Comparison of ENCODE assay signal across 8 cellular contexts in the genomic region with DNA sequence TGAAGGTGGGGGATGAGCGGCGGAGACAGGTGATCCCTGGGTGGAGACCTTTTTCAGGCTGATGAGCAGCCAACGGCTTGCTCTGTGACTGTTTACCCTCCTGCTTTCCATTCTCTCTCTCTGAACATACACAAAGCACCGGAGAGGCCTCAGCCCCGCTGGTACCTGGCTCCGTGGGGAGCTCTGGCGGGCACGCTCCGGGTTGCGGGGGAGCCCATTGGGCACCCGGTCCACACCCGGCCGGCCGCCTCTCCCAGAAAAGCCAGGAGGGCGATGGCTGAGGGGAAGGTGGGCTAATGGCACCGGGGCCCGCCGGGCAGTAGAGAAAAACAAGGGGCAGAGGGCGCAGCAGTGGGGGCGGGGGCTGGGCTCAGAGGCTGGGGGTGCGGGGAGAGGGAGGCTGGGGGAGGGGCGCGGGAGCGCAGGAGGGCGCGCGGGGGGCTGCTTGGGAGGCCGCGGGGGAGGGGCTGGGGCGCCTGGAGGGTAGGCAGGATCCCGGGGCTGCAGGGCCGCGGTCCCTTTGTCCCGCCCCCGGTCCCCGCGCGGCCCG. TPM values are rescaled to one million over a fixed set of nuclear protein-coding genes. Genes with fewer than 3 reads are reported as not detected.
DNase-seq lines count a peak whose midpoint lies in the region; ATAC-seq, FAIRE-seq and TF ChIP-seq lines count a peak whose summit lies in the region.

No MANE protein-coding gene starts in this region.

- peaks cover 2 to 3% of the 10 kb centered on the region in 2 experiments for H3K36me3 ChIP-seq in GM12878 (ENCODE audit: control insufficient read depth in 2 of 2, insufficient read depth in 2 of 2, low read length in 1 of 2)
- peaks cover 13 to 17% of the 10 kb centered on the region in 2 donors for H3K36me3 ChIP-seq in kidney (ENCODE audit: control insufficient read depth in 1 of 2, insufficient read depth in 2 of 2, low read length in 2 of 2)

- POLR2A ChIA-PET in GM12878 (lab: Charles Lee) = interaction anchor here (0.5 to 7.7 kb wide), 14 partner anchors 29 to 450 kb away, joined by 3 to 68 read pairs (median 6); a partner anchor contains a TSS

- peak overlapping the region; percentile 70 for H2AFZ ChIP-seq in GM12878 (ENCODE audit: control insufficient read depth, low read depth, low read length)

- BruUV-seq in GM12878 (replicated peaks; lab: Mats Ljungman, UMichigan) = no TSS peak

- no peaks in the 10 kb centered on the region; the same call in 1 of the 2 replicates for H4K20me1 ChIP-seq in GM12878 (ENCODE audit: control insufficient read depth, insufficient read depth)

- RAD21 ChIA-PET in GM12878 (lab: Charles Lee; ENCODE audit: unreplicated experiment) = interaction anchor here (0.7 to 4.6 kb wide), 25 partner anchors 14 to 451 kb away, joined by 3 to 98 read pairs (median 5); a partner anchor contains a TSS

- no peak for TF ChIP-seq CTCF in NB4 (IDR thresholded peaks at IDR 0.05; ENCODE audit: low read depth, low read length)
- TF ChIP-seq CTCF in GM12878 (IDR thresholded peaks at IDR 0.05 in 2 of 3, conservative IDR thresholded peaks at IDR 0.05 in 1 of 3; ENCODE audit: control insufficient read depth in 2 of 3, extremely low read depth in 1 of 3, insufficient read depth in 1 of 3, low read depth in 3 of 3, low read length in 3 of 3) = no peak
- no peak for TF ChIP-seq CTCF in kidney (IDR thresholded peaks at IDR 0.05; ENCODE audit: borderline replicate concordance, extremely low read depth, insufficient read depth)

- H3K4me1 ChIP-seq in GM12878 (ENCODE audit: control insufficient read depth, insufficient read depth, low read length) (0 out of 2 replicates have a peak, but pooled peaks cover 4% of the 10 kb centered on the region), kidney (ENCODE audit: control insufficient read depth in 1 of 2, insufficient read depth in 1 of 2, low read depth in 1 of 2, low read length in 2 of 2) (peaks cover 10 to 19% of the 10 kb centered on the region in 2 donors)

- in situ Hi-C loops in GM12878 (cut with MboI) = loop anchor here (5.0 kb wide), 1 partner anchor 57 kb away; no protein-coding TSS in a partner anchor

- H3K27me3 ChIP-seq in GM12878 (replicated peaks in 1 of 2; ENCODE audit: control insufficient read depth in 2 of 2, insufficient read depth in 2 of 2, low read length in 1 of 2) = no peaks in the 10 kb centered on the region

- peaks cover 27% of the 10 kb centered on the region for H3K79me2 ChIP-seq in GM12878 (ENCODE audit: control insufficient read depth, insufficient read depth, low read length)

- peak overlapping the region; percentile 94 for H3K4me3 ChIP-seq in NB4 (ENCODE audit: low read depth, low read length)
- H3K4me3 ChIP-seq in GM12878 = peak overlapping the region; percentile 98
- peak overlapping the region; percentile 78 to 95 for H3K4me3 ChIP-seq in kidney (ENCODE audit: low read length in 2 of 2)

- CTCF ChIA-PET in activated naive CD4-positive, alpha-beta T cell treated with anti-CD3 and anti-CD28 coated beads for 36 hours (lab: Charles Lee) = interaction anchor here (0.8 to 4.7 kb wide), 36 partner anchors 8 to 450 kb away, joined by 3 to 86 read pairs (median 5); a partner anchor contains a TSS
- CTCF ChIA-PET in GM12878 (lab: Yijun Ruan, JAX) = interaction anchor here (0.6 to 8.9 kb wide), 42 partner anchors 12 to 460 kb away, joined by 3 to 129 read pairs (median 4); a partner anchor contains a TSS

- peak overlapping the region; percentile 72 for H3K4me2 ChIP-seq in GM12878 (ENCODE audit: control insufficient read depth, insufficient read depth)

- peaks cover 33% of the 10 kb centered on the region for H3K4me1 Mint-ChIP-seq in activated naive CD4-positive, alpha-beta T cell treated with anti-CD3 and anti-CD28 coated beads for 36 hours (ENCODE audit: low read depth)
- peaks cover 29 to 53% of the 10 kb centered on the region in 2 donors for H3K4me1 Mint-ChIP-seq in stimulated activated naive B cell treated with anti-CD40 and anti-IgM and Interleukin-4, amounts not matched to agents 10 μg/mL and 1 μg/mL and 100 μg/mL, for 72 hours

- no peak for TF ChIP-seq EP300 in GM12878 (IDR thresholded peaks at IDR 0.05; ENCODE audit: borderline replicate concordance in 1 of 2, control insufficient read depth in 1 of 2, low read depth in 2 of 2, low read length in 2 of 2)

- H3K4me3 Mint-ChIP-seq in activated naive CD4-positive, alpha-beta T cell treated with anti-CD3 and anti-CD28 coated beads for 36 hours = peak overlapping the region; percentile 83
- H3K4me3 Mint-ChIP-seq in stimulated activated naive B cell treated with anti-CD40 and anti-IgM and Interleukin-4, amounts not matched to agents 10 μg/mL and 1 μg/mL and 100 μg/mL, for 72 hours = peak overlapping the region; percentile 84 to 92

- 2% methylated on average over 17 of the region's 39 CpGs for WGBS in GM12878 (ENCODE audit: insufficient coverage, insufficient replicate concordance, low lambda C conversion rate, missing lambda C conversion rate)

- ATAC-seq in GM12878 (peak; percentile 9), GM18517 (IDR thresholded peaks at IDR 0.05; ENCODE audit: unreplicated experiment) (no peak)
- peak; percentile 1 to 5 for ATAC-seq in stimulated activated naive B cell treated with anti-CD40 and anti-IgM and Interleukin-4, amounts not matched to agents 10 μg/mL and 1 μg/mL and 100 μg/mL, for 72 hours (replicated peaks)

- TF ChIP-seq POLR2A in NB4 (IDR thresholded peaks at IDR 0.05; ENCODE audit: extremely low read depth, insufficient read length) (no peak), GM12878 (IDR thresholded peaks at IDR 0.05; ENCODE audit: low read depth, low read length) (no peak)

- intact Hi-C loops in activated naive CD4-positive, alpha-beta T cell treated with anti-CD3 and anti-CD28 coated beads for 36 hours (cut with micrococcal nuclease) = loop anchor here (1.0 to 10.0 kb wide), 6 partner anchors 31 to 454 kb away; a partner anchor contains a TSS
- intact Hi-C loops in GM12878 (cut with micrococcal nuclease; ENCODE audit: unreplicated experiment) (loop anchor here (1.0 to 10.0 kb wide), 3 partner anchors 30 to 454 kb away; a partner anchor contains a TSS), kidney (cut with DNase I) (loop anchor here (10.0 kb wide), 1 partner anchor 64 kb away; a partner anchor contains a TSS)

- peaks cover 17% of the 10 kb centered on the region for H3K36me3 Mint-ChIP-seq in activated naive CD4-positive, alpha-beta T cell treated with anti-CD3 and anti-CD28 coated beads for 36 hours (ENCODE audit: low read depth)
- H3K36me3 Mint-ChIP-seq in stimulated activated naive B cell treated with anti-CD40 and anti-IgM and Interleukin-4, amounts not matched to agents 10 μg/mL and 1 μg/mL and 100 μg/mL, for 72 hours = peaks cover 18 to 20% of the 10 kb centered on the region in 2 donors

- DNase-seq in activated naive CD4-positive, alpha-beta T cell treated with anti-CD3 and anti-CD28 coated beads for 36 hours = peak; percentile 24
- no peak for DNase-seq in activated naive CD4-positive, alpha-beta T cell treated with Interleukin-2 at 50 U/mL for 16 hours
- no peak for DNase-seq in NB4 (ENCODE audit: low read depth)
- DNase-seq in GM12878 (ENCODE audit: low read depth, low spot score) = no peak
- DNase-seq in kidney = peak; percentile 87
- no peak for DNase-seq in stimulated activated naive B cell treated with anti-CD40 and anti-IgM and Interleukin-4, amounts not matched to agents 10 μg/mL and 1 μg/mL and 100 μg/mL, for 72 hours
- no peak for DNase-seq in HPDE6-E6E7 (ENCODE audit: extremely low spot score)

- SMC1A ChIA-PET in GM12878 (lab: Charles Lee; ENCODE audit: uncharacterized antibody, unreplicated experiment) = interaction anchor here (0.8 to 6.2 kb wide), 20 partner anchors 11 to 1691 kb away, joined by 3 to 68 read pairs (median 4); a partner anchor contains a TSS

- TF ChIP-seq RAD21 in GM12878 (IDR thresholded peaks at IDR 0.05; ENCODE audit: insufficient read depth, low read depth, low read length) = no peak

- no peak for FAIRE-seq in GM12878 (lab: Jason Lieb, UNC)
- no peak for FAIRE-seq in kidney (lab: Jason Lieb, UNC)

- H3K27ac ChIP-seq in GM12878 (ENCODE audit: control insufficient read depth, insufficient read depth) = peak overlapping the region; percentile 80
- peak overlapping the region; percentile 71 to 88 for H3K27ac ChIP-seq in kidney (ENCODE audit: low read depth in 2 of 2, low read length in 2 of 2)

- H3K9ac ChIP-seq in GM12878 (ENCODE audit: control insufficient read depth, insufficient read depth, low read length) = peak overlapping the region; percentile 93
- H3K9ac ChIP-seq in kidney (ENCODE audit: low read length in 2 of 2) = peak overlapping the region; percentile 72 to 82

- H3K27ac Mint-ChIP-seq in activated naive CD4-positive, alpha-beta T cell treated with anti-CD3 and anti-CD28 coated beads for 36 hours = peak overlapping the region; percentile 80
- H3K27ac Mint-ChIP-seq in stimulated activated naive B cell treated with anti-CD40 and anti-IgM and Interleukin-4, amounts not matched to agents 10 μg/mL and 1 μg/mL and 100 μg/mL, for 72 hours = peak overlapping the region; percentile 63

- H3K9me3 ChIP-seq in GM12878 (replicated peaks; ENCODE audit: control insufficient read depth, insufficient read depth, low read length) (no peaks in the 10 kb centered on the region), kidney (ENCODE audit: control insufficient read depth in 1 of 2, low read length in 2 of 2) (no peaks in the 10 kb centered on the region)

- no peaks in the 10 kb centered on the region for H3K9me3 Mint-ChIP-seq in activated naive CD4-positive, alpha-beta T cell treated with anti-CD3 and anti-CD28 coated beads for 36 hours
- H3K9me3 Mint-ChIP-seq in stimulated activated naive B cell treated with anti-CD40 and anti-IgM and Interleukin-4, amounts not matched to agents 10 μg/mL and 1 μg/mL and 100 μg/mL, for 72 hours = no peaks in the 10 kb centered on the region

- H3K27me3 Mint-ChIP-seq in activated naive CD4-positive, alpha-beta T cell treated with anti-CD3 and anti-CD28 coated beads for 36 hours (ENCODE audit: low read depth) = no peaks in the 10 kb centered on the region
- peaks cover 0 to 4% of the 10 kb centered on the region in 2 donors for H3K27me3 Mint-ChIP-seq in stimulated activated naive B cell treated with anti-CD40 and anti-IgM and Interleukin-4, amounts not matched to agents 10 μg/mL and 1 μg/mL and 100 μg/mL, for 72 hours

RNA-seq across cellular contexts. Expression of a gene that starts 0.4 kb away (rescaled TPM):
- total RNA-seq in activated naive CD4-positive, alpha-beta T cell treated with anti-CD3 and anti-CD28 coated beads for 36 hours = 10 to 100 TPM; 75.8 to 79.0 TPM
- total RNA-seq in GM12878 (2013; cell fraction: nucleolus; rRNA removed) = 135 and 138 TPM in 2 replicates
- 24.9 and 25.2 TPM in 2 replicates for total RNA-seq in GM12878 (2014; rRNA removed)
- total RNA-seq in GM12878 (2014; rRNA removed; fragmentation: Illumina TruSeq; extraction: Trizol) = 26.6 and 31.8 TPM in 2 replicates
- total RNA-seq in GM12878 (2021) = 67.1 and 68.6 TPM in 2 replicates
- polyA plus RNA-seq in GM12878 (2011; ENCODE audit: low read depth) = 22.4 TPM
- 50.2 and 52.9 TPM in 2 replicates for polyA plus RNA-seq in GM12878 (2011; rRNA removed)
- 29.4 and 31.0 TPM in 2 replicates for polyA plus RNA-seq in GM12878 (2011; cell fraction: cytosol; rRNA removed)
- 128 and 170 TPM in 2 replicates for polyA plus RNA-seq in GM12878 (2011; cell fraction: nucleus; rRNA removed)
- polyA plus RNA-seq in GM12878 (2012) = 37.4 and 47.8 TPM in 2 replicates
- polyA plus RNA-seq in GM12878 (2014; fragmentation: Illumina TruSeq; extraction: Trizol) = 59.6 and 61.1 TPM in 2 replicates
- polyA plus RNA-seq in GM12878 (2014; fragmentation: Nextera tagmentation; extraction: Ambion mirVana) = 10 to 100 TPM; 13.6 to 27.8 TPM
- polyA plus RNA-seq in GM12878 (2014; rRNA removed) = 31.7 and 38.3 TPM in 2 replicates
- 10 to 100 TPM; 60.8 to 71.2 TPM for polyA plus RNA-seq in GM12878 (2016; fragmentation: Nextera tagmentation; extraction: Ambion mirVana)
- 74.8 and 88.5 TPM in 2 replicates for polyA minus RNA-seq in GM12878 (2011; rRNA and poly(A)+ RNA removed)
- polyA minus RNA-seq in GM12878 (2011; cell fraction: cytosol; rRNA and poly(A)+ RNA removed) = 34.7 and 45.2 TPM in 2 replicates
- 76.6 and 115 TPM in 2 replicates for polyA minus RNA-seq in GM12878 (2011; cell fraction: nucleus; rRNA and poly(A)+ RNA removed)
- total RNA-seq in kidney = 112 TPM
- polyA plus RNA-seq in kidney (ENCODE audit: insufficient read depth, low read depth, low replicate concordance) = 18.8 TPM

RNA-seq across cellular contexts. Expression of a gene that starts 30.7 kb away (rescaled TPM):
- 100 to 1,000 TPM; 841 to 868 TPM for total RNA-seq in activated naive CD4-positive, alpha-beta T cell treated with anti-CD3 and anti-CD28 coated beads for 36 hours
- 108 and 118 TPM in 2 replicates for total RNA-seq in GM12878 (2013; cell fraction: nucleolus; rRNA removed)
- 1,128 and 1,250 TPM in 2 replicates for total RNA-seq in GM12878 (2014; rRNA removed)
- total RNA-seq in GM12878 (2014; rRNA removed; fragmentation: Illumina TruSeq; extraction: Trizol) = 1,571 and 1,613 TPM in 2 replicates
- total RNA-seq in GM12878 (2021) = 1,000 and 1,003 TPM in 2 replicates
- polyA plus RNA-seq in GM12878 (2011; ENCODE audit: low read depth) = 1,713 TPM
- 2,085 and 2,088 TPM in 2 replicates for polyA plus RNA-seq in GM12878 (2011; rRNA removed)
- polyA plus RNA-seq in GM12878 (2011; cell fraction: cytosol; rRNA removed) = 1,611 and 1,625 TPM in 2 replicates
- 932 and 1,124 TPM in 2 replicates for polyA plus RNA-seq in GM12878 (2011; cell fraction: nucleus; rRNA removed)
- polyA plus RNA-seq in GM12878 (2012) = 940 and 1,094 TPM in 2 replicates
- polyA plus RNA-seq in GM12878 (2014; fragmentation: Illumina TruSeq; extraction: Trizol) = 1,228 and 1,402 TPM in 2 replicates
- polyA plus RNA-seq in GM12878 (2014; fragmentation: Nextera tagmentation; extraction: Ambion mirVana) = 1,000 to 10,000 TPM; 3,206 to 4,116 TPM
- polyA plus RNA-seq in GM12878 (2014; rRNA removed) = 1,169 and 1,187 TPM in 2 replicates
- 1,000 to 10,000 TPM; 2,172 to 2,412 TPM for polyA plus RNA-seq in GM12878 (2016; fragmentation: Nextera tagmentation; extraction: Ambion mirVana)
- 355 and 360 TPM in 2 replicates for polyA minus RNA-seq in GM12878 (2011; rRNA and poly(A)+ RNA removed)
- 115 and 135 TPM in 2 replicates for polyA minus RNA-seq in GM12878 (2011; cell fraction: cytosol; rRNA and poly(A)+ RNA removed)
- polyA minus RNA-seq in GM12878 (2011; cell fraction: nucleus; rRNA and poly(A)+ RNA removed) = 233 and 287 TPM in 2 replicates
- 1,630 TPM for total RNA-seq in kidney
- polyA plus RNA-seq in kidney (ENCODE audit: insufficient read depth, low read depth, low replicate concordance) = 4,190 TPM

RNA-seq across cellular contexts. Expression of a gene that starts 32.9 kb away (rescaled TPM):
- total RNA-seq in activated naive CD4-positive, alpha-beta T cell treated with anti-CD3 and anti-CD28 coated beads for 36 hours = 10 to 100 TPM; 26.0 TPM
- total RNA-seq in GM12878 (2013; cell fraction: nucleolus; rRNA removed) = 36.1 and 37.8 TPM in 2 replicates
- total RNA-seq in GM12878 (2014; rRNA removed) = 38.0 and 44.8 TPM in 2 replicates
- 28.8 and 30.1 TPM in 2 replicates for total RNA-seq in GM12878 (2014; rRNA removed; fragmentation: Illumina TruSeq; extraction: Trizol)
- total RNA-seq in GM12878 (2021) = 29.9 and 31.0 TPM in 2 replicates
- 18.7 TPM for polyA plus RNA-seq in GM12878 (2011; ENCODE audit: low read depth)
- polyA plus RNA-seq in GM12878 (2011; rRNA removed) = 30.9 and 47.8 TPM in 2 replicates
- polyA plus RNA-seq in GM12878 (2011; cell fraction: cytosol; rRNA removed) = 57.2 and 72.2 TPM in 2 replicates
- polyA plus RNA-seq in GM12878 (2011; cell fraction: nucleus; rRNA removed) = 43.2 and 46.7 TPM in 2 replicates
- 22.2 and 25.5 TPM in 2 replicates for polyA plus RNA-seq in GM12878 (2012)
- 27.6 and 33.2 TPM in 2 replicates for polyA plus RNA-seq in GM12878 (2014; fragmentation: Illumina TruSeq; extraction: Trizol)
- polyA plus RNA-seq in GM12878 (2014; fragmentation: Nextera tagmentation; extraction: Ambion mirVana) = 10 to 100 TPM; 11.1 to 24.5 TPM
- polyA plus RNA-seq in GM12878 (2014; rRNA removed) = 38.2 and 39.2 TPM in 2 replicates
- polyA plus RNA-seq in GM12878 (2016; fragmentation: Nextera tagmentation; extraction: Ambion mirVana) = 10 to 100 TPM; 22.3 to 23.9 TPM
- 134 and 148 TPM in 2 replicates for polyA minus RNA-seq in GM12878 (2011; rRNA and poly(A)+ RNA removed)
- polyA minus RNA-seq in GM12878 (2011; cell fraction: cytosol; rRNA and poly(A)+ RNA removed) = 15.5 and 29.6 TPM in 2 replicates
- polyA minus RNA-seq in GM12878 (2011; cell fraction: nucleus; rRNA and poly(A)+ RNA removed) = 29.4 and 52.3 TPM in 2 replicates
- 45.5 TPM for total RNA-seq in kidney
- polyA plus RNA-seq in kidney (ENCODE audit: insufficient read depth, low read depth, low replicate concordance) = 17.6 TPM

RNA-seq across cellular contexts. Expression of a gene that starts 35.3 kb away (rescaled TPM):
- total RNA-seq in activated naive CD4-positive, alpha-beta T cell treated with anti-CD3 and anti-CD28 coated beads for 36 hours = 10 to 100 TPM; 57.4 to 59.0 TPM
- total RNA-seq in GM12878 (2013; cell fraction: nucleolus; rRNA removed) = 4.7 and 6.7 TPM in 2 replicates
- total RNA-seq in GM12878 (2014; rRNA removed) (63.6 and 65.6 TPM in 2 replicates), GM12878 (2014; rRNA removed; fragmentation: Illumina TruSeq; extraction: Trizol) (54.1 and 58.2 TPM in 2 replicates), GM12878 (2021) (45.8 and 51.3 TPM in 2 replicates), kidney (31.0 TPM)
- polyA plus RNA-seq in GM12878 (2011; ENCODE audit: low read depth) = 20.2 TPM
- polyA plus RNA-seq in GM12878 (2011; rRNA removed) (66.2 and 82.2 TPM in 2 replicates), GM12878 (2014; fragmentation: Illumina TruSeq; extraction: Trizol) (39.3 and 53.8 TPM in 2 replicates), GM12878 (2014; fragmentation: Nextera tagmentation; extraction: Ambion mirVana) (10 to 100 TPM; 20.7 to 29.5 TPM), GM12878 (2014; rRNA removed) (76.4 and 81.7 TPM in 2 replicates), GM12878 (2016; fragmentation: Nextera tagmentation; extraction: Ambion mirVana) (10 to 100 TPM; 90.9 to 97.9 TPM), kidney (ENCODE audit: insufficient read depth, low read depth, low replicate concordance) (42.3 TPM)
- polyA plus RNA-seq in GM12878 (2011; cell fraction: cytosol; rRNA removed) = 101 and 104 TPM in 2 replicates
- 16.4 and 21.1 TPM in 2 replicates for polyA plus RNA-seq in GM12878 (2011; cell fraction: nucleus; rRNA removed)
- 34.9 and 37.2 TPM in 2 replicates for polyA plus RNA-seq in GM12878 (2012)
- 35.5 and 37.7 TPM in 2 replicates for polyA minus RNA-seq in GM12878 (2011; rRNA and poly(A)+ RNA removed)
- polyA minus RNA-seq in GM12878 (2011; cell fraction: cytosol; rRNA and poly(A)+ RNA removed) = 10.5 and 12.6 TPM in 2 replicates
- polyA minus RNA-seq in GM12878 (2011; cell fraction: nucleus; rRNA and poly(A)+ RNA removed) = 4.5 and 11.0 TPM in 2 replicates

RNA-seq across cellular contexts. Expression of a gene that starts 36.5 kb away (rescaled TPM):
- 10 to 100 TPM; 49.2 to 57.5 TPM for total RNA-seq in activated naive CD4-positive, alpha-beta T cell treated with anti-CD3 and anti-CD28 coated beads for 36 hours
- 27.5 and 28.3 TPM in 2 replicates for total RNA-seq in GM12878 (2013; cell fraction: nucleolus; rRNA removed)
- 79.1 and 83.8 TPM in 2 replicates for total RNA-seq in GM12878 (2014; rRNA removed)
- total RNA-seq in GM12878 (2014; rRNA removed; fragmentation: Illumina TruSeq; extraction: Trizol) = 100 and 119 TPM in 2 replicates
- total RNA-seq in GM12878 (2021) = 110 and 117 TPM in 2 replicates
- 38.7 TPM for polyA plus RNA-seq in GM12878 (2011; ENCODE audit: low read depth)
- 62.6 and 88.4 TPM in 2 replicates for polyA plus RNA-seq in GM12878 (2011; rRNA removed)
- polyA plus RNA-seq in GM12878 (2011; cell fraction: cytosol; rRNA removed) = 89.5 and 115 TPM in 2 replicates
- polyA plus RNA-seq in GM12878 (2011; cell fraction: nucleus; rRNA removed) = 58.6 and 60.8 TPM in 2 replicates
- polyA plus RNA-seq in GM12878 (2012) = 86.7 and 121 TPM in 2 replicates
- 24.0 and 75.5 TPM in 2 replicates for polyA plus RNA-seq in GM12878 (2014; fragmentation: Illumina TruSeq; extraction: Trizol)
- 100 to 1,000 TPM; 117 to 153 TPM for polyA plus RNA-seq in GM12878 (2014; fragmentation: Nextera tagmentation; extraction: Ambion mirVana)
- 108 and 118 TPM in 2 replicates for polyA plus RNA-seq in GM12878 (2014; rRNA removed)
- polyA plus RNA-seq in GM12878 (2016; fragmentation: Nextera tagmentation; extraction: Ambion mirVana) = 100 to 1,000 TPM; 109 to 131 TPM
- 37.7 and 41.9 TPM in 2 replicates for polyA minus RNA-seq in GM12878 (2011; rRNA and poly(A)+ RNA removed)
- 12.2 and 14.5 TPM in 2 replicates for polyA minus RNA-seq in GM12878 (2011; cell fraction: cytosol; rRNA and poly(A)+ RNA removed)
- 10.8 and 14.4 TPM in 2 replicates for polyA minus RNA-seq in GM12878 (2011; cell fraction: nucleus; rRNA and poly(A)+ RNA removed)
- total RNA-seq in kidney = 48.2 TPM
- polyA plus RNA-seq in kidney (ENCODE audit: insufficient read depth, low read depth, low replicate concordance) = 142 TPM

Comparison
In these comparisons a context has a peak if more than half of its experiments do, and no peak if none do; other contexts are left out.
1. DNase-seq: peak in activated naive CD4-positive, alpha-beta T cell treated with anti-CD3 and anti-CD28 coated beads for 36 hours (single experiment) and kidney (single experiment); none in activated naive CD4-positive, alpha-beta T cell treated with Interleukin-2 at 50 U/mL for 16 hours (single experiment), NB4 (single experiment), GM12878 (single experiment), stimulated activated naive B cell treated with anti-CD40 and anti-IgM and Interleukin-4, amounts not matched to agents 10 μg/mL and 1 μg/mL and 100 μg/mL, for 72 hours (single experiment) and HPDE6-E6E7 (single experiment).
2. Peak in every context shown above with its lines, with median percentiles within 50 percentile points of each other: H3K4me3 ChIP-seq.